Comparison of ENCODE assay signal across 23 cellular contexts in genomic region chr6:32826996-32827395, GRCh38.
"Had no signal": no experiment of that assay in that cellular context is flagged by ENCODE, and none has a peak within 500 bp of the region (broad histone marks: within the 10 kb centered on the region; RNA-seq: fewer than 3 reads in every experiment).

No MANE protein-coding gene starts in this region.

- H3K9me3 Mint-ChIP-seq: activated T-cell treated with anti-CD3 and anti-CD28 coated beads, Interleukin-2, amount 50 U/mL, for 4 hours; brain; natural killer cell treated with Interleukin-12 subunit alpha and Interleukin-12 subunit beta and Interleukin-15 and Interleukin-18, amount 100 ng/mL, for 72 hours; stimulated activated naive CD8-positive, alpha-beta T cell treated with anti-CD3 and anti-CD28 coated beads, Interleukin-15, amount 100 ng/mL, for 72 hours; type B pancreatic cell had no signal

- H3K4me1 Mint-ChIP-seq: brain had no signal

- DNase-seq: activated CD4-positive, alpha-beta T cell treated with anti-CD3 and anti-CD28 coated beads, Interleukin-2, amount 50 U/mL, for 1 hour; activated CD4-positive, CD25-positive, alpha-beta regulatory T cell; activated naive CD4-positive, alpha-beta T cell; activated T-cell treated with anti-CD3 and anti-CD28 coated beads, Interleukin-2, amount 50 U/mL, for 4 hours; anterior cingulate cortex; central memory CD4-positive, alpha-beta T cell; colonic mucosa; foreskin keratinocyte; hippocampal formation; left cardiac atrium; mesendoderm; retina; SIG-M5; stimulated activated CD8-positive, alpha-beta memory T cell treated with anti-CD3 and anti-CD28 coated beads, Interleukin-4, amount 100 ng/mL, for 48 hours; stimulated activated naive CD8-positive, alpha-beta T cell treated with anti-CD3 and anti-CD28 coated beads, Interleukin-15, amount 100 ng/mL, for 72 hours; T-helper 1 cell; T1000 had no signal

- H3K27ac Mint-ChIP-seq: brain, type B pancreatic cell had no signal

- H3K27me3 Mint-ChIP-seq: natural killer cell treated with Interleukin-12 subunit alpha and Interleukin-12 subunit beta and Interleukin-15 and Interleukin-18, amount 100 ng/mL, for 72 hours; stimulated activated naive CD8-positive, alpha-beta T cell treated with anti-CD3 and anti-CD28 coated beads, Interleukin-15, amount 100 ng/mL, for 72 hours had no signal

- ATAC-seq: activated T-cell treated with anti-CD3 and anti-CD28 coated beads, Interleukin-2, amount 50 U/mL, for 4 hours; foreskin keratinocyte; left cardiac atrium; natural killer cell treated with Interleukin-12 subunit alpha and Interleukin-12 subunit beta and Interleukin-15 and Interleukin-18, amount 100 ng/mL, for 72 hours; SK-N-SH treated with all-trans-retinoic acid at 6 μM for 48 hours; stimulated activated naive CD8-positive, alpha-beta T cell treated with anti-CD3 and anti-CD28 coated beads, Interleukin-15, amount 100 ng/mL, for 72 hours had no signal

- H3K27ac ChIP-seq: colonic mucosa, foreskin keratinocyte, suprapubic skin had no signal

- H3K4me1 ChIP-seq: colonic mucosa, foreskin keratinocyte had no signal

- H3K4me3 ChIP-seq: colonic mucosa, suprapubic skin had no signal

- H3K9me3 ChIP-seq: colonic mucosa, neutrophil, suprapubic skin had no signal

- H3K4me3 Mint-ChIP-seq: activated T-cell treated with anti-CD3 and anti-CD28 coated beads, Interleukin-2, amount 50 U/mL, for 4 hours; brain; natural killer cell treated with Interleukin-12 subunit alpha and Interleukin-12 subunit beta and Interleukin-15 and Interleukin-18, amount 100 ng/mL, for 72 hours; stimulated activated naive CD8-positive, alpha-beta T cell treated with anti-CD3 and anti-CD28 coated beads, Interleukin-15, amount 100 ng/mL, for 72 hours; type B pancreatic cell had no signal

- H3K27me3 ChIP-seq: colonic mucosa, foreskin keratinocyte, neutrophil, suprapubic skin had no signal
